Comparison of ENCODE assay signal across 9 cellular contexts in genomic region chr11:110000045-110000502, GRCh38.
DNase-seq lines count a peak whose midpoint lies in the region; ATAC-seq and TF ChIP-seq lines count a peak whose summit lies in the region.
"Had no signal": no experiment of that assay in that cellular context is flagged by ENCODE, and none has a peak within 500 bp of the region (broad histone marks: within the 10 kb centered on the region; RNA-seq: fewer than 3 reads in every experiment).

No MANE protein-coding gene starts in this region.

- TF ChIP-seq CTCF in RWPE2 (IDR thresholded peaks at IDR 0.05; ENCODE audit: poor library complexity, severe bottlenecking) = no peak
- no peak for TF ChIP-seq CTCF in hepatocyte (IDR thresholded peaks at IDR 0.05; ENCODE audit: poor library complexity)

- H3K27ac ChIP-seq in ACC112 (ENCODE audit: low read depth, low read length) (peak overlapping the region; percentile 89), RWPE2 (ENCODE audit: poor library complexity, severe bottlenecking) (no peak overlapping the region), hepatocyte (peak overlapping the region; percentile 36)

- H3K4me2 ChIP-seq in hepatocyte = no peak overlapping the region

- ATAC-seq in GM18873 (IDR thresholded peaks at IDR 0.05; ENCODE audit: low FRiP score, unreplicated experiment) = peak; percentile 96
- peak; percentile 97 for ATAC-seq in HG03039 (IDR thresholded peaks at IDR 0.05; ENCODE audit: unreplicated experiment)
- ATAC-seq in RWPE2 (ENCODE audit: low read depth) = peak; percentile 99
- ATAC-seq in effector memory CD8-positive, alpha-beta T cell (replicated peaks) = no peak

- H3K27me3 ChIP-seq in ACC112 (ENCODE audit: insufficient read depth, low read length) (no peaks in the 10 kb centered on the region), RWPE2 (ENCODE audit: insufficient read depth, poor library complexity, severe bottlenecking) (no peaks in the 10 kb centered on the region), hepatocyte (no peaks in the 10 kb centered on the region)

- DNase-seq in RWPE2 (ENCODE audit: low spot score) = no peak
- DNase-seq in hepatocyte (ENCODE audit: low spot score) = peak; percentile 62
- no peak for DNase-seq in effector memory CD8-positive, alpha-beta T cell
- no peak for DNase-seq in activated T-cell treated with anti-CD3 and anti-CD28 coated beads, Interleukin-2, amount 50 U/mL, for 24 hours
- DNase-seq in NCI-H510A treated with DMSO at 0.1 percent for 48 hours (lab: John Stamatoyannopoulos, UW) = no peak
- DNase-seq: activated naive CD8-positive, alpha-beta T cell treated with anti-CD3 and anti-CD28 coated beads, Interleukin-2, amount 10 ng/mL, durations not matched to agents 7 days and 5 days had no signal

- no peaks in the 10 kb centered on the region for H3K36me3 Mint-ChIP-seq in effector memory CD8-positive, alpha-beta T cell (ENCODE audit: insufficient read depth)
- H3K36me3 Mint-ChIP-seq in activated T-cell treated with anti-CD3 and anti-CD28 coated beads, Interleukin-2, amount 50 U/mL, for 24 hours (ENCODE audit: low read depth) = no peaks in the 10 kb centered on the region
- H3K36me3 Mint-ChIP-seq: activated naive CD8-positive, alpha-beta T cell treated with anti-CD3 and anti-CD28 coated beads, Interleukin-2, amount 10 ng/mL, durations not matched to agents 7 days and 5 days had no signal

- H3K36me3 ChIP-seq in ACC112 (ENCODE audit: insufficient read depth, low read length) (no peaks in the 10 kb centered on the region), RWPE2 (ENCODE audit: low read depth) (no peaks in the 10 kb centered on the region), hepatocyte (replicated peaks; ENCODE audit: insufficient read depth, low read depth) (no peaks in the 10 kb centered on the region)

- no peaks in the 10 kb centered on the region for H3K4me1 Mint-ChIP-seq in effector memory CD8-positive, alpha-beta T cell (ENCODE audit: low read depth in 2 of 2)
- no peaks in the 10 kb centered on the region for H3K4me1 Mint-ChIP-seq in activated T-cell treated with anti-CD3 and anti-CD28 coated beads, Interleukin-2, amount 50 U/mL, for 24 hours (ENCODE audit: low read depth)
- H3K4me1 Mint-ChIP-seq: activated naive CD8-positive, alpha-beta T cell treated with anti-CD3 and anti-CD28 coated beads, Interleukin-2, amount 10 ng/mL, durations not matched to agents 7 days and 5 days had no signal

- 49% methylated on average over 6 of the region's 6 CpGs for WGBS in hepatocyte (ENCODE audit: low lambda C conversion rate, missing lambda C conversion rate)

- H3K4me1 ChIP-seq in ACC112 (ENCODE audit: control insufficient read depth, insufficient read depth, low read length, unreplicated experiment) (peaks cover 21% of the 10 kb centered on the region), RWPE2 (ENCODE audit: insufficient read depth, poor library complexity, severe bottlenecking) (peaks cover 15% of the 10 kb centered on the region), hepatocyte (ENCODE audit: insufficient read depth) (peaks cover 5% of the 10 kb centered on the region)

- H3K4me3 Mint-ChIP-seq in effector memory CD8-positive, alpha-beta T cell = no peak overlapping the region
- no peak overlapping the region for H3K4me3 Mint-ChIP-seq in activated T-cell treated with anti-CD3 and anti-CD28 coated beads, Interleukin-2, amount 50 U/mL, for 24 hours
- H3K4me3 Mint-ChIP-seq: activated naive CD8-positive, alpha-beta T cell treated with anti-CD3 and anti-CD28 coated beads, Interleukin-2, amount 10 ng/mL, durations not matched to agents 7 days and 5 days had no signal

- H3K9me2 ChIP-seq in hepatocyte (replicated peaks; ENCODE audit: insufficient read depth) = no peaks in the 10 kb centered on the region

- no peak overlapping the region for H2AFZ ChIP-seq in ACC112 (ENCODE audit: low read length, unreplicated experiment)
- H2AFZ ChIP-seq in hepatocyte = no peak overlapping the region

- H3K9me3 ChIP-seq in RWPE2 (ENCODE audit: severe bottlenecking) (no peaks in the 10 kb centered on the region), hepatocyte (ENCODE audit: low read depth) (no peaks in the 10 kb centered on the region)

- H3K4me3 ChIP-seq in ACC112 (ENCODE audit: low read depth, low read length) = no peak overlapping the region
- no peak overlapping the region for H3K4me3 ChIP-seq in RWPE2 (ENCODE audit: severe bottlenecking)
- H3K4me3 ChIP-seq in hepatocyte = no peak overlapping the region

- peaks cover 17 to 22% of the 10 kb centered on the region in 2 donors for H3K27me3 Mint-ChIP-seq in effector memory CD8-positive, alpha-beta T cell
- no peaks in the 10 kb centered on the region for H3K27me3 Mint-ChIP-seq in activated T-cell treated with anti-CD3 and anti-CD28 coated beads, Interleukin-2, amount 50 U/mL, for 24 hours

- no peaks in the 10 kb centered on the region for H3K79me2 ChIP-seq in ACC112 (ENCODE audit: control insufficient read depth, insufficient read depth, low read length, unreplicated experiment)
- H3K79me2 ChIP-seq in hepatocyte = no peaks in the 10 kb centered on the region

- no peaks in the 10 kb centered on the region for H3K9me3 Mint-ChIP-seq in effector memory CD8-positive, alpha-beta T cell
- H3K9me3 Mint-ChIP-seq in activated T-cell treated with anti-CD3 and anti-CD28 coated beads, Interleukin-2, amount 50 U/mL, for 24 hours = no peaks in the 10 kb centered on the region
- H3K9me3 Mint-ChIP-seq: activated naive CD8-positive, alpha-beta T cell treated with anti-CD3 and anti-CD28 coated beads, Interleukin-2, amount 10 ng/mL, durations not matched to agents 7 days and 5 days had no signal

- no peaks in the 10 kb centered on the region for H4K20me1 ChIP-seq in hepatocyte (ENCODE audit: insufficient read depth, poor library complexity, severe bottlenecking)

- no peak overlapping the region for H3K27ac Mint-ChIP-seq in effector memory CD8-positive, alpha-beta T cell
- H3K27ac Mint-ChIP-seq in activated T-cell treated with anti-CD3 and anti-CD28 coated beads, Interleukin-2, amount 50 U/mL, for 24 hours = no peak overlapping the region
- H3K27ac Mint-ChIP-seq: activated naive CD8-positive, alpha-beta T cell treated with anti-CD3 and anti-CD28 coated beads, Interleukin-2, amount 10 ng/mL, durations not matched to agents 7 days and 5 days had no signal
